22 cellular contexts compared by ENCODE assay signal in the genomic region with DNA sequence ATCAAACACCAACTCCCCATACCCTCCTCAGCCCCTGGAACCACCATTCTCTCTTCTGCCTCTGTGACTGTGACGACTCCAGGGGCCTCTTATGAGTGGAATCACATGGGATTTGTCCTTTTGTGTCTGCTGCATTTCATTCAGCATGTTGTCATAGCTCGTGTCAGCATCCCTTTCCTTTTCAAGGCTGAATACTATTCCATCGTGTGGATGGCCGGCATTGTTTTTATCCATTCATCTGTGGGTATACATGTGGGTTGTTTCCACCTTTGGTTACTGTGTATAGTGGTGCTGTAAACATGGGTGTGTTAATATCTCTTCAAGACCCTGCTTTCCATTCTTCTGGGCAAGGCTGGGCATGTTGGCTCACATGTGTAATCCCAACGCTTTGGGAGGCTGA. TPM values are rescaled to one million over a fixed set of nuclear protein-coding genes. Genes with fewer than 3 reads are reported as not detected.
DNase-seq lines count a peak whose midpoint lies in the region; ATAC-seq, FAIRE-seq and TF ChIP-seq lines count a peak whose summit lies in the region.
"Had no signal": no experiment of that assay in that cellular context is flagged by ENCODE, and none has a peak within 500 bp of the region (broad histone marks: within the 10 kb centered on the region; RNA-seq: fewer than 3 reads in every experiment).

No MANE protein-coding gene starts in this region.

- no peaks in the 10 kb centered on the region for H3K36me3 ChIP-seq in HEK293 (ENCODE audit: control insufficient read depth in 2 of 2, insufficient read depth in 1 of 2, low read length in 2 of 2)
- peaks cover 4% of the 10 kb centered on the region for H3K36me3 ChIP-seq in suprapubic skin
- no peaks in the 10 kb centered on the region for H3K36me3 ChIP-seq in small intestine (ENCODE audit: control insufficient read depth in 2 of 2, insufficient read depth in 2 of 2, low read length in 2 of 2)

- H3K4me1 Mint-ChIP-seq in T-helper 17 cell = peaks cover 18% of the 10 kb centered on the region
- H3K4me1 Mint-ChIP-seq: GM23338 had no signal

- H3K27me3 ChIP-seq in suprapubic skin (no peaks in the 10 kb centered on the region), small intestine (ENCODE audit: control insufficient read depth in 2 of 2, insufficient read depth in 2 of 2, low read length in 2 of 2) (no peaks in the 10 kb centered on the region)

- H3K4me3 ChIP-seq in HEK293 (ENCODE audit: low read depth, low read length) (no peak overlapping the region), suprapubic skin (no peak overlapping the region), small intestine (ENCODE audit: low read depth in 1 of 2, low read length in 2 of 2) (no peak overlapping the region)
- H3K4me3 ChIP-seq: GM23338 had no signal

- CTCF ChIA-PET in HEK293 (lab: Yijun Ruan, JAX) = interaction anchor here (0.7 kb wide), 1 partner anchor 1773 kb away, joined by 3 read pairs; no protein-coding TSS in a partner anchor

- no peak overlapping the region for H3K27ac Mint-ChIP-seq in T-helper 17 cell
- H3K27ac Mint-ChIP-seq: CD4-positive, alpha-beta T cell; GM23338; HFFc6; IgD-negative memory B cell had no signal

- ATAC-seq in T-helper 17 cell (no peak), sciatic nerve (no peak)
- ATAC-seq: GM23338 had no signal

- TF ChIP-seq POLR2A in suprapubic skin (IDR thresholded peaks at IDR 0.05) = no peak

- TF ChIP-seq CTCF in HEK293 (tag by site-specific recombination; IDR thresholded peaks at IDR 0.05) (no peak), suprapubic skin (IDR thresholded peaks at IDR 0.05) (no peak)

- H3K4me3 Mint-ChIP-seq in T-helper 17 cell = peak overlapping the region; percentile 36
- H3K4me3 Mint-ChIP-seq: CD4-positive, alpha-beta T cell; GM23338; HFFc6; IgD-negative memory B cell had no signal

- TF ChIP-seq EP300 in suprapubic skin (IDR thresholded peaks at IDR 0.05) = no peak

- WGBS in suprapubic skin = 94% methylated on average over 5 of the region's 5 CpGs
- 85 to 92% (median 86%) methylated on average over 5 of the region's 5 CpGs for WGBS in small intestine, 3 donors

- no peaks in the 10 kb centered on the region for H3K9me3 ChIP-seq in HEK293 (ENCODE audit: control insufficient read depth, insufficient read depth, low read depth, low read length)
- H3K9me3 ChIP-seq in T-helper 17 cell (ENCODE audit: control insufficient read depth, low read length, poor library complexity, severe bottlenecking) = no peaks in the 10 kb centered on the region
- no peaks in the 10 kb centered on the region for H3K9me3 ChIP-seq in suprapubic skin
- no peaks in the 10 kb centered on the region for H3K9me3 ChIP-seq in small intestine (ENCODE audit: control insufficient read depth, low read depth)

- DNase-seq in T-helper 17 cell (no peak), mesenteric fat pad (ENCODE audit: low spot score) (peak; percentile 51), suprapubic skin (ENCODE audit: low spot score in 2 of 2) (peak; percentile 16 to 28), sciatic nerve (ENCODE audit: low spot score) (no peak), NCI-H524 treated with DMSO at 0.1 percent for 48 hours (lab: John Stamatoyannopoulos, UW) (no peak), small intestine (no peak)
- DNase-seq: ACHN; CD4-positive, alpha-beta T cell; HCEC 1CT; HFFc6 had no signal

- H3K27me3 Mint-ChIP-seq in T-helper 17 cell = no peaks in the 10 kb centered on the region
- H3K27me3 Mint-ChIP-seq: CD4-positive, alpha-beta T cell; IgD-negative memory B cell had no signal

- no peak for FAIRE-seq in small intestine (lab: Jason Lieb, UNC)
- FAIRE-seq: A204.1, D721Med, G401.6, GM12891, GM19239, H54, HepG2 had no signal

- POLR2A ChIA-PET in HEK293 (lab: Yijun Ruan, JAX) = no interaction called here

- H3K27ac ChIP-seq in HEK293 (ENCODE audit: extremely low read depth, low read depth, low read length) (no peak overlapping the region), suprapubic skin (no peak overlapping the region), small intestine (ENCODE audit: low read depth in 1 of 2, low read length in 1 of 2) (no peak overlapping the region)
- H3K27ac ChIP-seq: C4-2B had no signal

- H3K36me3 Mint-ChIP-seq in T-helper 17 cell (ENCODE audit: low read depth) = peaks cover 5% of the 10 kb centered on the region
- H3K36me3 Mint-ChIP-seq: IgD-negative memory B cell had no signal

- intact Hi-C loops in sciatic nerve (cut with DNase I) = no loop called here

- H3K4me1 ChIP-seq in HEK293 (ENCODE audit: control insufficient read depth, insufficient read depth, low read length) = no peaks in the 10 kb centered on the region
- no peaks in the 10 kb centered on the region for H3K4me1 ChIP-seq in suprapubic skin
- no peaks in the 10 kb centered on the region for H3K4me1 ChIP-seq in small intestine (ENCODE audit: control insufficient read depth in 2 of 2, insufficient read depth in 1 of 2, low read depth in 1 of 2, low read length in 1 of 2)
- H3K4me1 ChIP-seq: Caco-2 had no signal

TF ChIP-seq in HEK293, 187 proteins besides CTCF, POLR2A, EP300 and RAD21:
- TF ChIP-seq ZNF596 (tag by site-specific recombination; IDR thresholded peaks at IDR 0.05) (no peak), ZNF184 (tag by site-specific recombination; IDR thresholded peaks at IDR 0.05) (no peak), ZNF707 (tag by site-specific recombination; IDR thresholded peaks at IDR 0.05) (no peak), YY1 (tag by site-specific recombination; IDR thresholded peaks at IDR 0.05) (no peak), ZNF146 (tag by site-specific recombination; IDR thresholded peaks at IDR 0.05) (peak; percentile 99), ZNF169 (tag by site-specific recombination; IDR thresholded peaks at IDR 0.05) (no peak), ZNF157 (tag by site-specific recombination; IDR thresholded peaks at IDR 0.05) (no peak)
- TF ChIP-seq, protein P1, sequence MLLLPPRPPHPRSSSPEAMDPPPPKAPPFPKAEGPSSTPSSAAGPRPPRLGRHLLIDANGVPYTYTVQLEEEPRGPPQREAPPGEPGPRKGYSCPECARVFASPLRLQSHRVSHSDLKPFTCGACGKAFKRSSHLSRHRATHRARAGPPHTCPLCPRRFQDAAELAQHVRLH (tag by site-specific recombination; IDR thresholded peaks at IDR 0.05) = peak; percentile 79; the same call in 1 of the 2 replicates
TF ChIP-seq in HEK293: peak in this region for 2.

RNA-seq across cellular contexts. Expression of gene OBSCN, which starts 17.1 kb away (rescaled TPM):
- total RNA-seq in T-helper 17 cell = 10 to 100 TPM; 23.1 to 34.2 TPM
- total RNA-seq in mesenteric fat pad = 3.7 TPM
- 10 to 100 TPM; 15.0 to 46.6 (median 34.4) TPM for total RNA-seq in suprapubic skin
- 18.3 TPM for total RNA-seq in sciatic nerve
- 1 to 10 TPM; 3.6 to 5.9 (median 5.4) TPM for polyA plus RNA-seq in small intestine

RNA-seq across cellular contexts. Expression of gene IBA57, which starts 25.2 kb away (rescaled TPM):
- total RNA-seq in T-helper 17 cell (10 to 100 TPM; 16.3 to 18.2 TPM), mesenteric fat pad (7.5 TPM), suprapubic skin (10 to 100 TPM in 2 of 4 donors, 1 to 10 TPM in 2; 9.2 to 22.4 (median 12.4) TPM), sciatic nerve (10.4 TPM)
- polyA plus RNA-seq in small intestine = 1 to 10 TPM; 2.0 to 7.1 (median 4.9) TPM

RNA-seq across cellular contexts. Expression of gene GJC2, which starts 41.0 kb away (rescaled TPM):
- 1 to 10 TPM in 1 of 2 donors, under 1 TPM in 1; 0.94 to 1.9 TPM for total RNA-seq in T-helper 17 cell
- 2.6 TPM for total RNA-seq in mesenteric fat pad
- total RNA-seq in suprapubic skin = 1 to 10 TPM; 2.5 to 3.6 (median 3.0) TPM
- total RNA-seq in sciatic nerve = 10.5 TPM
- 1 to 10 TPM in 1 of 3 donors, under 1 TPM in 1, not detected in 1; 0.27 to 1.4 TPM for polyA plus RNA-seq in small intestine
- polyA plus RNA-seq: IgD-negative memory B cell had no signal

RNA-seq across cellular contexts. Expression of gene GUK1, which starts 50.7 kb away (rescaled TPM):
- total RNA-seq in T-helper 17 cell = 100 to 1,000 TPM; 233 to 245 TPM
- 220 TPM for total RNA-seq in mesenteric fat pad
- 100 to 1,000 TPM; 384 to 510 (median 421) TPM for total RNA-seq in suprapubic skin
- total RNA-seq in sciatic nerve = 250 TPM
- 100 to 1,000 TPM; 401 to 595 (median 519) TPM for polyA plus RNA-seq in small intestine

Comparison
In these comparisons a context has a peak if more than half of its experiments do, and no peak if none do; other contexts are left out.
1. DNase-seq: peak in mesenteric fat pad (single experiment) and suprapubic skin (2 of 2); none in T-helper 17 cell (0 of 3), sciatic nerve (single experiment), NCI-H524 treated with DMSO at 0.1 percent for 48 hours (single experiment) and small intestine (single experiment).